3 cellular contexts compared by ENCODE assay signal in the genomic region with DNA sequence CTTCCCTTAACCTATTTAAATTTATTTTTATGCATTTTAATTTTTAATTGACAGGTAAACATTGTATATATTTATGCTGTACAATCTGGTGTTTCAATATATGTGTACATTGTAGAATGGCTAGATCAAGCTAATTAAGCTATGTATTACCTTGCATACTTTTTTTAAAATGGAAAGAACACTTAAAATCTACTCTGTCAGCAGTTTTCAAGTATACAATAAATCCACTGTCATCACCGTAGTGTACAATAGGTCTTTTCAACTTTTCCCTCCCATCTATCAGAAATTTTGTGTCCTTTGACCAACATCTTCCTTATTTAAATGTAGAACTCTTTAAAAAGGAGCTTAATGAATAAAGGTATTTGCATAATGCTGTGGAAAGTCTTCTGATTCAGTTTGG.
TF ChIP-seq lines count a peak whose summit lies in the region.

No MANE protein-coding gene starts in this region.

TF ChIP-seq in HepG2, 621 proteins besides CTCF, POLR2A, EP300 and RAD21 (continues in another document):
- TF ChIP-seq MAFF (IDR thresholded peaks at IDR 0.05; ENCODE audit: low read depth, low read length) (peak; percentile 96), ZFX (CRISPR knock-in tag; IDR thresholded peaks at IDR 0.05; ENCODE audit: low read depth) (no peak), ZNF512 (CRISPR knock-in tag; IDR thresholded peaks at IDR 0.05) (no peak), IKZF5 (CRISPR knock-in tag; IDR thresholded peaks at IDR 0.05) (no peak), ZNF512B (CRISPR knock-in tag; IDR thresholded peaks at IDR 0.05; ENCODE audit: borderline replicate concordance) (no peak), ZBTB7A (CRISPR knock-in tag; IDR thresholded peaks at IDR 0.05) (no peak), NFIB (CRISPR knock-in tag; IDR thresholded peaks at IDR 0.05; ENCODE audit: borderline replicate concordance) (no peak), MAFK (conservative IDR thresholded peaks at IDR 0.05 in 1 of 2, IDR thresholded peaks at IDR 0.05 in 1 of 2; ENCODE audit: low read length in 2 of 2) (peak; percentile 95 to 97), MXD3 (CRISPR knock-in tag; IDR thresholded peaks at IDR 0.05) (no peak), FOXM1 (CRISPR knock-in tag; IDR thresholded peaks at IDR 0.05) (no peak), TRIM24 (CRISPR knock-in tag; IDR thresholded peaks at IDR 0.05) (no peak), NCOA5 (CRISPR knock-in tag; IDR thresholded peaks at IDR 0.05) (no peak)
- TF ChIP-seq, protein P1, sequence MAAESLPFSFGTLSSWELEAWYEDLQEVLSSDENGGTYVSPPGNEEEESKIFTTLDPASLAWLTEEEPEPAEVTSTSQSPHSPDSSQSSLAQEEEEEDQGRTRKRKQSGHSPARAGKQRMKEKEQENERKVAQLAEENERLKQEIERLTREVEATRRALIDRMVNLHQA (CRISPR knock-in tag; IDR thresholded peaks at IDR 0.05) = no peak

TF ChIP-seq in GM12878, 131 proteins besides CTCF, POLR2A, EP300 and RAD21 (continues in another document):
- no peak for TF ChIP-seq PML (IDR thresholded peaks at IDR 0.05; ENCODE audit: low read length)
- TF ChIP-seq REST (IDR thresholded peaks at IDR 0.05; ENCODE audit: low read depth, low read length) = no peak
- TF ChIP-seq MEF2A (IDR thresholded peaks at IDR 0.05; ENCODE audit: insufficient read depth, low read depth, low read length) = no peak
- no peak for TF ChIP-seq MTA3 (IDR thresholded peaks at IDR 0.05; ENCODE audit: borderline replicate concordance, low read length)
- TF ChIP-seq RFX5 (IDR thresholded peaks at IDR 0.05; ENCODE audit: low read depth, low read length) = no peak
- TF ChIP-seq TCF7 (IDR thresholded peaks at IDR 0.05; ENCODE audit: borderline replicate concordance) = no peak
- TF ChIP-seq CBX5 (IDR thresholded peaks at IDR 0.05; ENCODE audit: low read depth) = no peak
- no peak for TF ChIP-seq EED (IDR thresholded peaks at IDR 0.05; ENCODE audit: low read depth)
- TF ChIP-seq ZNF384 (IDR thresholded peaks at IDR 0.05; ENCODE audit: borderline replicate concordance, low read depth, low read length) = no peak
- TF ChIP-seq TBL1XR1 (IDR thresholded peaks at IDR 0.05; ENCODE audit: low read depth, low read length) = no peak
- TF ChIP-seq, protein P2, sequence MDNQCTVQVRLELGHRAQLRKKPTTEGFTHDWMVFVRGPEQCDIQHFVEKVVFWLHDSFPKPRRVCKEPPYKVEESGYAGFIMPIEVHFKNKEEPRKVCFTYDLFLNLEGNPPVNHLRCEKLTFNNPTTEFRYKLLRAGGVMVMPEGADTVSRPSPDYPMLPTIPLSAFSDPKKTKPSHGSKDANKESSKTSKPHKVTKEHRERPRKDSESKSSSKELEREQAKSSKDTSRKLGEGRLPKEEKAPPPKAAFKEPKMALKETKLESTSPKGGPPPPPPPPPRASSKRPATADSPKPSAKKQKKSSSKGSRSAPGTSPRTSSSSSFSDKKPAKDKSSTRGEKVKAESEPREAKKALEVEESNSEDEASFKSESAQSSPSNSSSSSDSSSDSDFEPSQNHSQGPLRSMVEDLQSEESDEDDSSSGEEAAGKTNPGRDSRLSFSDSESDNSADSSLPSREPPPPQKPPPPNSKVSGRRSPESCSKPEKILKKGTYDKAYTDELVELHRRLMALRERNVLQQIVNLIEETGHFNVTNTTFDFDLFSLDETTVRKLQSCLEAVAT (IDR thresholded peaks at IDR 0.05) = no peak
- TF ChIP-seq E2F4 (IDR thresholded peaks at IDR 0.05; ENCODE audit: low read depth, low read length) = no peak
- TF ChIP-seq, protein P3, sequence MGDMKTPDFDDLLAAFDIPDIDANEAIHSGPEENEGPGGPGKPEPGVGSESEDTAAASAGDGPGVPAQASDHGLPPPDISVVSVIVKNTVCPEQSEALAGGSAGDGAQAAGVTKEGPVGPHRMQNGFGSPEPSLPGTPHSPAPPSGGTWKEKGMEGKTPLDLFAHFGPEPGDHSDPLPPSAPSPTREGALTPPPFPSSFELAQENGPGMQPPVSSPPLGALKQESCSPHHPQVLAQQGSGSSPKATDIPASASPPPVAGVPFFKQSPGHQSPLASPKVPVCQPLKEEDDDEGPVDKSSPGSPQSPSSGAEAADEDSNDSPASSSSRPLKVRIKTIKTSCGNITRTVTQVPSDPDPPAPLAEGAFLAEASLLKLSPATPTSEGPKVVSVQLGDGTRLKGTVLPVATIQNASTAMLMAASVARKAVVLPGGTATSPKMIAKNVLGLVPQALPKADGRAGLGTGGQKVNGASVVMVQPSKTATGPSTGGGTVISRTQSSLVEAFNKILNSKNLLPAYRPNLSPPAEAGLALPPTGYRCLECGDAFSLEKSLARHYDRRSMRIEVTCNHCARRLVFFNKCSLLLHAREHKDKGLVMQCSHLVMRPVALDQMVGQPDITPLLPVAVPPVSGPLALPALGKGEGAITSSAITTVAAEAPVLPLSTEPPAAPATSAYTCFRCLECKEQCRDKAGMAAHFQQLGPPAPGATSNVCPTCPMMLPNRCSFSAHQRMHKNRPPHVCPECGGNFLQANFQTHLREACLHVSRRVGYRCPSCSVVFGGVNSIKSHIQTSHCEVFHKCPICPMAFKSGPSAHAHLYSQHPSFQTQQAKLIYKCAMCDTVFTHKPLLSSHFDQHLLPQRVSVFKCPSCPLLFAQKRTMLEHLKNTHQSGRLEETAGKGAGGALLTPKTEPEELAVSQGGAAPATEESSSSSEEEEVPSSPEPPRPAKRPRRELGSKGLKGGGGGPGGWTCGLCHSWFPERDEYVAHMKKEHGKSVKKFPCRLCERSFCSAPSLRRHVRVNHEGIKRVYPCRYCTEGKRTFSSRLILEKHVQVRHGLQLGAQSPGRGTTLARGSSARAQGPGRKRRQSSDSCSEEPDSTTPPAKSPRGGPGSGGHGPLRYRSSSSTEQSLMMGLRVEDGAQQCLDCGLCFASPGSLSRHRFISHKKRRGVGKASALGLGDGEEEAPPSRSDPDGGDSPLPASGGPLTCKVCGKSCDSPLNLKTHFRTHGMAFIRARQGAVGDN (IDR thresholded peaks at IDR 0.05) = no peak
- no peak for TF ChIP-seq IRF4 (IDR thresholded peaks at IDR 0.05; ENCODE audit: low read depth, low read length)

TF ChIP-seq in H1, 55 proteins besides CTCF, POLR2A, EP300 and RAD21:
- no peak for TF ChIP-seq BRCA1 (IDR thresholded peaks at IDR 0.05; ENCODE audit: low read depth, low read length)
- TF ChIP-seq MAFK (IDR thresholded peaks at IDR 0.05; ENCODE audit: low read depth, low read length) = peak; percentile 22; the same call in 1 of the 2 replicates
